In the genomic region with DNA sequence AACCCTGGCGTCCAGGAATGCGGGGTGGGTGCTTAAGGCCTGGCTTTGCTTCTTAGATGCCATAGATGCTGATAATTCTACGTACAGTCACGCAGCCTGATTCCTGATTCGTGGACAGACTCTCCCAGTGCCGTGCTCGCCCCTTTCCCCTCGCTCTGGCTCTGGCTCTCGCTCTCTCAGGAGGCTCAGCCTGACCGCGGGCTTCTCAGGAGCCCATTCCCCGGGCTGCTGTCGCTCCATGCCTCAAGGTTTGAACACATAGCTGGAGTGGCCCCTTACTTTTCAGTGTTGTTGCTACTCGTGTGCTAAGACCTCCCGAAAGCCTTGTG, we compare ENCODE assay signal across 2 cellular contexts.
TF ChIP-seq lines count a peak whose summit lies in the region.

No MANE protein-coding gene starts in this region.

TF ChIP-seq in GM23338, 12 proteins besides CTCF, POLR2A, EP300 and RAD21 (continues in another document):
- TF ChIP-seq, protein P1, sequence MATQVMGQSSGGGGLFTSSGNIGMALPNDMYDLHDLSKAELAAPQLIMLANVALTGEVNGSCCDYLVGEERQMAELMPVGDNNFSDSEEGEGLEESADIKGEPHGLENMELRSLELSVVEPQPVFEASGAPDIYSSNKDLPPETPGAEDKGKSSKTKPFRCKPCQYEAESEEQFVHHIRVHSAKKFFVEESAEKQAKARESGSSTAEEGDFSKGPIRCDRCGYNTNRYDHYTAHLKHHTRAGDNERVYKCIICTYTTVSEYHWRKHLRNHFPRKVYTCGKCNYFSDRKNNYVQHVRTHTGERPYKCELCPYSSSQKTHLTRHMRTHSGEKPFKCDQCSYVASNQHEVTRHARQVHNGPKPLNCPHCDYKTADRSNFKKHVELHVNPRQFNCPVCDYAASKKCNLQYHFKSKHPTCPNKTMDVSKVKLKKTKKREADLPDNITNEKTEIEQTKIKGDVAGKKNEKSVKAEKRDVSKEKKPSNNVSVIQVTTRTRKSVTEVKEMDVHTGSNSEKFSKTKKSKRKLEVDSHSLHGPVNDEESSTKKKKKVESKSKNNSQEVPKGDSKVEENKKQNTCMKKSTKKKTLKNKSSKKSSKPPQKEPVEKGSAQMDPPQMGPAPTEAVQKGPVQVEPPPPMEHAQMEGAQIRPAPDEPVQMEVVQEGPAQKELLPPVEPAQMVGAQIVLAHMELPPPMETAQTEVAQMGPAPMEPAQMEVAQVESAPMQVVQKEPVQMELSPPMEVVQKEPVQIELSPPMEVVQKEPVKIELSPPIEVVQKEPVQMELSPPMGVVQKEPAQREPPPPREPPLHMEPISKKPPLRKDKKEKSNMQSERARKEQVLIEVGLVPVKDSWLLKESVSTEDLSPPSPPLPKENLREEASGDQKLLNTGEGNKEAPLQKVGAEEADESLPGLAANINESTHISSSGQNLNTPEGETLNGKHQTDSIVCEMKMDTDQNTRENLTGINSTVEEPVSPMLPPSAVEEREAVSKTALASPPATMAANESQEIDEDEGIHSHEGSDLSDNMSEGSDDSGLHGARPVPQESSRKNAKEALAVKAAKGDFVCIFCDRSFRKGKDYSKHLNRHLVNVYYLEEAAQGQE (IDR thresholded peaks at IDR 0.05; ENCODE audit: unreplicated experiment): no peak
- TF ChIP-seq CREB1 (CRISPR knock-in tag; IDR thresholded peaks at IDR 0.05; ENCODE audit: low read depth): no peak
- TF ChIP-seq STAT1 (IDR thresholded peaks at IDR 0.05; ENCODE audit: unreplicated experiment): no peak
- TF ChIP-seq ZNF331 (CRISPR knock-in tag; IDR thresholded peaks at IDR 0.05; ENCODE audit: low read depth): no peak
- no peak for TF ChIP-seq POLR2AphosphoS5 (IDR thresholded peaks at IDR 0.05; ENCODE audit: low read depth)
- TF ChIP-seq EZH2 (IDR thresholded peaks at IDR 0.05; ENCODE audit: low read depth, unreplicated experiment): no peak
- TF ChIP-seq, protein P2, sequence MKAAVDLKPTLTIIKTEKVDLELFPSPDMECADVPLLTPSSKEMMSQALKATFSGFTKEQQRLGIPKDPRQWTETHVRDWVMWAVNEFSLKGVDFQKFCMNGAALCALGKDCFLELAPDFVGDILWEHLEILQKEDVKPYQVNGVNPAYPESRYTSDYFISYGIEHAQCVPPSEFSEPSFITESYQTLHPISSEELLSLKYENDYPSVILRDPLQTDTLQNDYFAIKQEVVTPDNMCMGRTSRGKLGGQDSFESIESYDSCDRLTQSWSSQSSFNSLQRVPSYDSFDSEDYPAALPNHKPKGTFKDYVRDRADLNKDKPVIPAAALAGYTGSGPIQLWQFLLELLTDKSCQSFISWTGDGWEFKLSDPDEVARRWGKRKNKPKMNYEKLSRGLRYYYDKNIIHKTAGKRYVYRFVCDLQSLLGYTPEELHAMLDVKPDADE (IDR thresholded peaks at IDR 0.05): no peak
- no peak for TF ChIP-seq ZNF114 (CRISPR knock-in tag; IDR thresholded peaks at IDR 0.05)
- TF ChIP-seq, protein P3, sequence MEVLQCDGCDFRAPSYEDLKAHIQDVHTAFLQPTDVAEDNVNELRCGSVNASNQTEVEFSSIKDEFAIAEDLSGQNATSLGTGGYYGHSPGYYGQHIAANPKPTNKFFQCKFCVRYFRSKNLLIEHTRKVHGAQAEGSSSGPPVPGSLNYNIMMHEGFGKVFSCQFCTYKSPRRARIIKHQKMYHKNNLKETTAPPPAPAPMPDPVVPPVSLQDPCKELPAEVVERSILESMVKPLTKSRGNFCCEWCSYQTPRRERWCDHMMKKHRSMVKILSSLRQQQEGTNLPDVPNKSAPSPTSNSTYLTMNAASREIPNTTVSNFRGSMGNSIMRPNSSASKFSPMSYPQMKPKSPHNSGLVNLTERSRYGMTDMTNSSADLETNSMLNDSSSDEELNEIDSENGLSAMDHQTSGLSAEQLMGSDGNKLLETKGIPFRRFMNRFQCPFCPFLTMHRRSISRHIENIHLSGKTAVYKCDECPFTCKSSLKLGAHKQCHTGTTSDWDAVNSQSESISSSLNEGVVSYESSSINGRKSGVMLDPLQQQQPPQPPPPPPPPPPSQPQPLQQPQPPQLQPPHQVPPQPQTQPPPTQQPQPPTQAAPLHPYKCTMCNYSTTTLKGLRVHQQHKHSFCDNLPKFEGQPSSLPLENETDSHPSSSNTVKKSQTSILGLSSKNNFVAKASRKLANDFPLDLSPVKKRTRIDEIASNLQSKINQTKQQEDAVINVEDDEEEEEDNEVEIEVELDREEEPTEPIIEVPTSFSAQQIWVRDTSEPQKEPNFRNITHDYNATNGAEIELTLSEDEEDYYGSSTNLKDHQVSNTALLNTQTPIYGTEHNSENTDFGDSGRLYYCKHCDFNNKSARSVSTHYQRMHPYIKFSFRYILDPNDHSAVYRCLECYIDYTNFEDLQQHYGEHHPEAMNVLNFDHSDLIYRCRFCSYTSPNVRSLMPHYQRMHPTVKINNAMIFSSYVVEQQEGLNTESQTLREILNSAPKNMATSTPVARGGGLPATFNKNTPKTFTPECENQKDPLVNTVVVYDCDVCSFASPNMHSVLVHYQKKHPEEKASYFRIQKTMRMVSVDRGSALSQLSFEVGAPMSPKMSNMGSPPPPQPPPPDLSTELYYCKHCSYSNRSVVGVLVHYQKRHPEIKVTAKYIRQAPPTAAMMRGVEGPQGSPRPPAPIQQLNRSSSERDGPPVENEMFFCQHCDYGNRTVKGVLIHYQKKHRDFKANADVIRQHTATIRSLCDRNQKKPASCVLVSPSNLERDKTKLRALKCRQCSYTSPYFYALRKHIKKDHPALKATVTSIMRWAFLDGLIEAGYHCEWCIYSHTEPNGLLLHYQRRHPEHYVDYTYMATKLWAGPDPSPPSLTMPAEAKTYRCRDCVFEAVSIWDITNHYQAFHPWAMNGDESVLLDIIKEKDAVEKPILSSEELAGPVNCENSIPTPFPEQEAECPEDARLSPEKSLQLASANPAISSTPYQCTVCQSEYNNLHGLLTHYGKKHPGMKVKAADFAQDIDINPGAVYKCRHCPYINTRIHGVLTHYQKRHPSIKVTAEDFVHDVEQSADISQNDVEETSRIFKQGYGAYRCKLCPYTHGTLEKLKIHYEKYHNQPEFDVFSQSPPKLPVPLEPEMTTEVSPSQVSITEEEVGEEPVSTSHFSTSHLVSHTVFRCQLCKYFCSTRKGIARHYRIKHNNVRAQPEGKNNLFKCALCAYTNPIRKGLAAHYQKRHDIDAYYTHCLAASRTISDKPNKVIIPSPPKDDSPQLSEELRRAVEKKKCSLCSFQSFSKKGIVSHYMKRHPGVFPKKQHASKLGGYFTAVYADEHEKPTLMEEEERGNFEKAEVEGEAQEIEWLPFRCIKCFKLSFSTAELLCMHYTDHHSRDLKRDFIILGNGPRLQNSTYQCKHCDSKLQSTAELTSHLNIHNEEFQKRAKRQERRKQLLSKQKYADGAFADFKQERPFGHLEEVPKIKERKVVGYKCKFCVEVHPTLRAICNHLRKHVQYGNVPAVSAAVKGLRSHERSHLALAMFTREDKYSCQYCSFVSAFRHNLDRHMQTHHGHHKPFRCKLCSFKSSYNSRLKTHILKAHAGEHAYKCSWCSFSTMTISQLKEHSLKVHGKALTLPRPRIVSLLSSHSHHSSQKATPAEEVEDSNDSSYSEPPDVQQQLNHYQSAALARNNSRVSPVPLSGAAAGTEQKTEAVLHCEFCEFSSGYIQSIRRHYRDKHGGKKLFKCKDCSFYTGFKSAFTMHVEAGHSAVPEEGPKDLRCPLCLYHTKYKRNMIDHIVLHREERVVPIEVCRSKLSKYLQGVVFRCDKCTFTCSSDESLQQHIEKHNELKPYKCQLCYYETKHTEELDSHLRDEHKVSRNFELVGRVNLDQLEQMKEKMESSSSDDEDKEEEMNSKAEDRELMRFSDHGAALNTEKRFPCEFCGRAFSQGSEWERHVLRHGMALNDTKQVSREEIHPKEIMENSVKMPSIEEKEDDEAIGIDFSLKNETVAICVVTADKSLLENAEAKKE (CRISPR knock-in tag; IDR thresholded peaks at IDR 0.05): no peak
- TF ChIP-seq NANOG (IDR thresholded peaks at IDR 0.05; ENCODE audit: borderline replicate concordance): no peak
- no peak for TF ChIP-seq JUNB (IDR thresholded peaks at IDR 0.05; ENCODE audit: unreplicated experiment)

TF ChIP-seq in liver, 16 proteins besides CTCF, POLR2A, EP300 and RAD21 (continued from another document):
- TF ChIP-seq, protein P4, sequence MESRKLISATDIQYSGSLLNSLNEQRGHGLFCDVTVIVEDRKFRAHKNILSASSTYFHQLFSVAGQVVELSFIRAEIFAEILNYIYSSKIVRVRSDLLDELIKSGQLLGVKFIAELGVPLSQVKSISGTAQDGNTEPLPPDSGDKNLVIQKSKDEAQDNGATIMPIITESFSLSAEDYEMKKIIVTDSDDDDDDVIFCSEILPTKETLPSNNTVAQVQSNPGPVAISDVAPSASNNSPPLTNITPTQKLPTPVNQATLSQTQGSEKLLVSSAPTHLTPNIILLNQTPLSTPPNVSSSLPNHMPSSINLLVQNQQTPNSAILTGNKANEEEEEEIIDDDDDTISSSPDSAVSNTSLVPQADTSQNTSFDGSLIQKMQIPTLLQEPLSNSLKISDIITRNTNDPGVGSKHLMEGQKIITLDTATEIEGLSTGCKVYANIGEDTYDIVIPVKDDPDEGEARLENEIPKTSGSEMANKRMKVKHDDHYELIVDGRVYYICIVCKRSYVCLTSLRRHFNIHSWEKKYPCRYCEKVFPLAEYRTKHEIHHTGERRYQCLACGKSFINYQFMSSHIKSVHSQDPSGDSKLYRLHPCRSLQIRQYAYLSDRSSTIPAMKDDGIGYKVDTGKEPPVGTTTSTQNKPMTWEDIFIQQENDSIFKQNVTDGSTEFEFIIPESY (IDR thresholded peaks at IDR 0.05): no peak
- TF ChIP-seq HNF4A (conservative IDR thresholded peaks at IDR 0.05): no peak
- TF ChIP-seq, protein P5, sequence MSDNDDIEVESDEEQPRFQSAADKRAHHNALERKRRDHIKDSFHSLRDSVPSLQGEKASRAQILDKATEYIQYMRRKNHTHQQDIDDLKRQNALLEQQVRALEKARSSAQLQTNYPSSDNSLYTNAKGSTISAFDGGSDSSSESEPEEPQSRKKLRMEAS (IDR thresholded peaks at IDR 0.05): no peak
